In the genomic region with DNA sequence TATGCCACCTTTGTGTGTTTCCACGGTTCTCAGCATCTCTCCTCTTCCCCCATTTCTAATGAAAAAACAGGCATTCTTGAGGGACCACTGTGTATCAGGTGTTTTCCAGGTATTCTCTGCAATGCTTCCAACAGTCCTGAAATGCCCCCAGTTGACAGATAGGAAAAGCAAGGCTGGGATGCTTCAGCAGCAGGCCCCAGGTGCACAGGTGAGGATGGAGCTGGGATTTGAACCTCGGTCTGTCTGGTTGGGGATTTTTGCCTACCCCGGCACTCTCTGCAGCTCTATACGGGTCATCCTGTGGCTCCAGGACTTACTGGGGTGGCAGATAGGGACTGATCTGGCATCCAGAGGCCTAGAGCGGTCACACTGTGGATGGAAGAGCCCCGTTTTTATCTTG, we compare ENCODE assay signal across 17 cellular contexts.
DNase-seq lines count a peak whose midpoint lies in the region; ATAC-seq, FAIRE-seq and TF ChIP-seq lines count a peak whose summit lies in the region.
"Had no signal": no experiment of that assay in that cellular context is flagged by ENCODE, and none has a peak within 500 bp of the region (broad histone marks: within the 10 kb centered on the region; RNA-seq: fewer than 3 reads in every experiment).

No MANE protein-coding gene starts in this region.

- H3K36me3 Mint-ChIP-seq in neural progenitor cell: no peaks in the 10 kb centered on the region
- H3K36me3 Mint-ChIP-seq: CD8-positive, alpha-beta memory T cell had no signal

- peaks cover 18 to 28% of the 10 kb centered on the region in 2 experiments; a peak in 4 of 5 replicates for H3K27me3 ChIP-seq in HepG2 (ENCODE audit: control insufficient read depth in 1 of 2, insufficient read depth in 2 of 2, low read length in 2 of 2)
- H3K27me3 ChIP-seq in right lobe of liver: no peaks in the 10 kb centered on the region
- no peaks in the 10 kb centered on the region; a peak in 1 of 7 replicates for H3K27me3 ChIP-seq in H1 (replicated peaks in 1 of 4; ENCODE audit: control insufficient read depth in 3 of 4, extremely low read depth in 1 of 4, insufficient read depth in 3 of 4, low read length in 3 of 4)
- peaks cover 6% of the 10 kb centered on the region for H3K27me3 ChIP-seq in neural progenitor cell
- no peaks in the 10 kb centered on the region for H3K27me3 ChIP-seq in upper lobe of left lung
- no peaks in the 10 kb centered on the region for H3K27me3 ChIP-seq in PC-9 (ENCODE audit: insufficient read depth, low read depth)
- no peaks in the 10 kb centered on the region for H3K27me3 ChIP-seq in psoas muscle (ENCODE audit: insufficient read depth in 3 of 3, low read length in 2 of 3)

- TF ChIP-seq POLR2A in HepG2 (IDR thresholded peaks at IDR 0.05; ENCODE audit: insufficient read depth in 1 of 2, low read depth in 2 of 2, low read length in 2 of 2) (no peak), right lobe of liver (IDR thresholded peaks at IDR 0.05) (no peak), H1 (IDR thresholded peaks at IDR 0.05; ENCODE audit: control extremely low read depth in 1 of 2, low read depth in 2 of 2, low read length in 2 of 2) (no peak), upper lobe of left lung (IDR thresholded peaks at IDR 0.05) (no peak)

- H2BK5ac ChIP-seq in H1 (ENCODE audit: low read depth, low read length): peak overlapping the region; percentile 30; the same call in 1 of the 2 replicates

- in situ Hi-C loops in HepG2 (cut with HindIII; ENCODE audit: extremely low pct_ligation_motif_present, low pct_unique_long_range_greater_than_20kb): no loop called here

- no peaks in the 10 kb centered on the region for H3K36me3 ChIP-seq in HepG2 (replicated peaks in 1 of 2; ENCODE audit: control insufficient read depth in 1 of 2, insufficient read depth in 2 of 2, low read length in 2 of 2)
- no peaks in the 10 kb centered on the region for H3K36me3 ChIP-seq in right lobe of liver
- no peaks in the 10 kb centered on the region for H3K36me3 ChIP-seq in H1 (ENCODE audit: control insufficient read depth in 2 of 4, insufficient read depth in 4 of 4, low read length in 3 of 4)
- no peaks in the 10 kb centered on the region for H3K36me3 ChIP-seq in neural progenitor cell
- H3K36me3 ChIP-seq in upper lobe of left lung: no peaks in the 10 kb centered on the region
- no peaks in the 10 kb centered on the region for H3K36me3 ChIP-seq in PC-9 (ENCODE audit: low read depth)
- H3K36me3 ChIP-seq in psoas muscle (ENCODE audit: insufficient read depth in 1 of 2, low read depth in 1 of 2): no peaks in the 10 kb centered on the region
- H3K36me3 ChIP-seq: HAP-1 had no signal

- H4K20me1 ChIP-seq in HepG2 (ENCODE audit: insufficient read depth, low read length) (peaks cover 19% of the 10 kb centered on the region), H1 (replicated peaks in 1 of 2; ENCODE audit: control insufficient read depth in 1 of 2, insufficient read depth in 2 of 2, low read length in 2 of 2) (no peaks in the 10 kb centered on the region), neural progenitor cell (ENCODE audit: low read depth) (peaks cover 12% of the 10 kb centered on the region), PC-9 (ENCODE audit: insufficient read depth) (no peaks in the 10 kb centered on the region)

- peaks cover 15% of the 10 kb centered on the region for H3K27me3 Mint-ChIP-seq in neural progenitor cell (ENCODE audit: insufficient read depth, low read depth)

- no peaks in the 10 kb centered on the region for H3K79me2 ChIP-seq in HepG2 (ENCODE audit: insufficient read depth, low read length)
- no peaks in the 10 kb centered on the region for H3K79me2 ChIP-seq in H1 (ENCODE audit: control insufficient read depth in 1 of 2, insufficient read depth in 2 of 2, low read length in 2 of 2)
- H3K79me2 ChIP-seq in neural progenitor cell (ENCODE audit: low read depth): no peaks in the 10 kb centered on the region
- no peaks in the 10 kb centered on the region for H3K79me2 ChIP-seq in PC-9 (ENCODE audit: low read depth)

- POLR2A ChIA-PET in HepG2 (lab: Yijun Ruan, JAX) (no interaction called here), H1 (lab: Charles Lee; ENCODE audit: partially characterized antibody) (no interaction called here), PC-9 (lab: Charles Lee; ENCODE audit: unreplicated experiment) (no interaction called here)

- no TSS peak for BruUV-seq in HepG2 (replicated peaks; lab: Mats Ljungman, UMichigan)
- BruUV-seq in PC-9 (replicated peaks; lab: Mats Ljungman, UMichigan): no TSS peak

- CTCF ChIA-PET in HepG2 (lab: Yijun Ruan, JAX; ENCODE audit: low intra/inter-chr PET ratio, low total read pairs) (no interaction called here), H1 (lab: Charles Lee; ENCODE audit: partially characterized antibody) (interaction anchor here (0.7 to 8.4 kb wide), 8 partner anchors 9 to 146 kb away, joined by 3 to 123 read pairs (median 4); no protein-coding TSS in a partner anchor), PC-9 (lab: Charles Lee) (no interaction called here)

- H3K18ac ChIP-seq in H1 (ENCODE audit: extremely low read depth, low read length): no peak overlapping the region

- no peak overlapping the region for H2BK20ac ChIP-seq in H1 (ENCODE audit: low read length)

- TF ChIP-seq RAD21 in HepG2 (CRISPR knock-in tag; IDR thresholded peaks at IDR 0.05) (no peak), H1 (IDR thresholded peaks at IDR 0.05 in 1 of 2, conservative IDR thresholded peaks at IDR 0.05 in 1 of 2; ENCODE audit: low read depth in 2 of 2, low read length in 2 of 2) (no peak)

- H3K27ac ChIP-seq in HepG2 (ENCODE audit: extremely low read length, insufficient read depth, low read length) (no peak overlapping the region), right lobe of liver (no peak overlapping the region), H1 (ENCODE audit: low read depth, low read length) (no peak overlapping the region), neural progenitor cell (no peak overlapping the region), upper lobe of left lung (no peak overlapping the region), PC-9 (no peak overlapping the region), psoas muscle (no peak overlapping the region)
- H3K27ac ChIP-seq: 22Rv1, HL-60 had no signal

- TF ChIP-seq CTCF in HepG2 (CRISPR knock-in tag; IDR thresholded peaks at IDR 0.05) (no peak), right lobe of liver (IDR thresholded peaks at IDR 0.05) (no peak), H1 (IDR thresholded peaks at IDR 0.05; ENCODE audit: control extremely low read depth in 1 of 3, insufficient read depth in 1 of 3, low read depth in 1 of 3, low read length in 3 of 3) (no peak), neural progenitor cell (IDR thresholded peaks at IDR 0.05) (no peak), upper lobe of left lung (IDR thresholded peaks at IDR 0.05) (no peak), PC-9 (conservative IDR thresholded peaks at IDR 0.05) (no peak), psoas muscle (IDR thresholded peaks at IDR 0.05) (no peak)

- peak overlapping the region; percentile 9 for H3K27ac Mint-ChIP-seq in neural progenitor cell
- H3K27ac Mint-ChIP-seq: GM23338 had no signal

- H3K23me2 ChIP-seq in H1 (ENCODE audit: low read depth, low read length): peaks cover 6% of the 10 kb centered on the region; the same call in 1 of the 2 replicates

- H2AK5ac ChIP-seq in H1 (ENCODE audit: low read depth, low read length): no peak overlapping the region; the same call in 1 of the 2 replicates

- intact Hi-C loops in HepG2 (cut with micrococcal nuclease; ENCODE audit: unreplicated experiment) (no loop called here), right lobe of liver (cut with DNase I) (loop anchor here in 1 of 2 donors (10.0 kb wide), 1 partner anchor 62 kb away; no protein-coding TSS in a partner anchor), PC-9 (cut with micrococcal nuclease; ENCODE audit: unreplicated experiment) (no loop called here), psoas muscle (cut with DNase I) (no loop called here)

- H3K4me1 ChIP-seq in HepG2 (ENCODE audit: insufficient read depth, low read length): peaks cover 20% of the 10 kb centered on the region
- no peaks in the 10 kb centered on the region for H3K4me1 ChIP-seq in right lobe of liver
- H3K4me1 ChIP-seq in H1 (replicated peaks in 1 of 4; ENCODE audit: control insufficient read depth in 3 of 4, insufficient read depth in 4 of 4, low read length in 3 of 4): peaks cover 9 to 28% (median 20%) of the 10 kb centered on the region in 4 experiments
- peaks cover 33% of the 10 kb centered on the region for H3K4me1 ChIP-seq in neural progenitor cell
- H3K4me1 ChIP-seq in upper lobe of left lung: peaks cover 7 to 15% (median 12%) of the 10 kb centered on the region in 4 donors
- no peaks in the 10 kb centered on the region for H3K4me1 ChIP-seq in PC-9 (replicated peaks; ENCODE audit: insufficient read depth)
- no peaks in the 10 kb centered on the region for H3K4me1 ChIP-seq in psoas muscle

- TF ChIP-seq EP300 in HepG2 (IDR thresholded peaks at IDR 0.05; ENCODE audit: low read depth in 2 of 2, low read length in 2 of 2): no peak
- no peak for TF ChIP-seq EP300 in HepG2 (CRISPR knock-in tag; IDR thresholded peaks at IDR 0.05; ENCODE audit: borderline replicate concordance)
- no peak for TF ChIP-seq EP300 in H1 (IDR thresholded peaks at IDR 0.05; ENCODE audit: borderline replicate concordance in 1 of 2, low read depth in 2 of 2, low read length in 2 of 2)
- no peak for TF ChIP-seq EP300 in upper lobe of left lung (IDR thresholded peaks at IDR 0.05)

- H2BK15ac ChIP-seq in H1 (ENCODE audit: low read length): peak overlapping the region; percentile 72; the same call in 1 of the 2 replicates

- no peak overlapping the region for H3K56ac ChIP-seq in H1 (replicated peaks; ENCODE audit: insufficient read length, low read depth, low read length)

- H3K23ac ChIP-seq in H1 (ENCODE audit: insufficient read length): no peak overlapping the region

- no peaks in the 10 kb centered on the region for H3K9me3 Mint-ChIP-seq in neural progenitor cell
- H3K9me3 Mint-ChIP-seq: CD8-positive, alpha-beta memory T cell; GM23338 had no signal

- WGBS in HepG2 (ENCODE audit: low lambda C conversion rate): 43% methylated on average over 4 of the region's 6 CpGs
- WGBS in right lobe of liver (ENCODE audit: insufficient coverage, low coverage, low lambda C conversion rate, missing lambda C conversion rate): 85% methylated on average over 3 of the region's 6 CpGs
- 91% methylated on average over 6 of the region's 6 CpGs; no CpG with 5 or more reads in 1 of the 2 experiments for WGBS in H1 (ENCODE audit: extremely low coverage in 1 of 2, insufficient coverage in 1 of 2, insufficient read length in 1 of 2, insufficient replicate concordance in 2 of 2, low coverage in 1 of 2, low lambda C conversion rate in 2 of 2, missing lambda C conversion rate in 1 of 2), 2 experiments
- 86 to 96% methylated on average over 4 to 6 of the region's 6 CpGs for WGBS in upper lobe of left lung, 2 donors
- WGBS in psoas muscle, 3 donors: 96 to 99% (median 97%) methylated on average over 6 of the region's 6 CpGs

- H3K9me3 ChIP-seq in HepG2 (ENCODE audit: low read length) (no peaks in the 10 kb centered on the region), right lobe of liver (no peaks in the 10 kb centered on the region), H1 (ENCODE audit: insufficient read depth in 2 of 2, low read depth in 1 of 2, low read length in 1 of 2) (no peaks in the 10 kb centered on the region), neural progenitor cell (ENCODE audit: low read depth) (no peaks in the 10 kb centered on the region), upper lobe of left lung (no peaks in the 10 kb centered on the region), PC-9 (ENCODE audit: insufficient read depth, low read depth) (no peaks in the 10 kb centered on the region), psoas muscle (no peaks in the 10 kb centered on the region)
- H3K9me3 ChIP-seq: Caco-2, HAP-1 had no signal

- H3K4me2 ChIP-seq in HepG2 (ENCODE audit: low read depth, low read length) (no peak overlapping the region), H1 (ENCODE audit: insufficient read depth in 1 of 2, low read depth in 2 of 2, low read length in 2 of 2) (no peak overlapping the region), neural progenitor cell (no peak overlapping the region), PC-9 (no peak overlapping the region)
- H3K4me2 ChIP-seq: GM23338 had no signal

- H4K8ac ChIP-seq in H1 (ENCODE audit: extremely low read depth, insufficient read depth, low read length): no peak overlapping the region

- no peak overlapping the region for H4K91ac ChIP-seq in H1 (replicated peaks; ENCODE audit: insufficient read length, low read length)

- DNase-seq in HepG2 (ENCODE audit: low spot score) (no peak), right lobe of liver (no peak), H1 (ENCODE audit: low read depth in 1 of 2, low spot score in 2 of 2) (no peak), neural progenitor cell (ENCODE audit: low spot score) (no peak), upper lobe of left lung (no peak), PC-9 (no peak), psoas muscle (no peak)
- DNase-seq: CD8-positive, alpha-beta memory T cell; DND-41; GDM1 had no signal

- H3F3A ChIP-seq in neural progenitor cell (ENCODE audit: low read depth) (peaks cover 23% of the 10 kb centered on the region), PC-9 (ENCODE audit: insufficient read depth, low read depth) (no peaks in the 10 kb centered on the region)

- H3K4me1 Mint-ChIP-seq in neural progenitor cell: peaks cover 31% of the 10 kb centered on the region
- H3K4me1 Mint-ChIP-seq: CD8-positive, alpha-beta memory T cell had no signal

- H3K14ac ChIP-seq in H1 (ENCODE audit: insufficient read length): no peak overlapping the region

- H3K79me1 ChIP-seq in H1 (ENCODE audit: low read depth, low read length): no peaks in the 10 kb centered on the region

- H2AFZ ChIP-seq in HepG2 (ENCODE audit: low read length): no peak overlapping the region
- no peak overlapping the region for H2AFZ ChIP-seq in H1 (ENCODE audit: low read length)
- H2AFZ ChIP-seq in neural progenitor cell (replicated peaks): no peak overlapping the region
- no peak overlapping the region for H2AFZ ChIP-seq in PC-9
- H2AFZ ChIP-seq: GM23338 had no signal

- no peak overlapping the region for H2BK12ac ChIP-seq in H1 (ENCODE audit: low read depth, low read length)

- ATAC-seq in HepG2 (no peak), right lobe of liver (no peak), upper lobe of left lung (ENCODE audit: low FRiP score in 2 of 2) (no peak), HG02981 (IDR thresholded peaks at IDR 0.05; ENCODE audit: unreplicated experiment) (no peak), psoas muscle (no peak)
- ATAC-seq: GM23338 had no signal

- H3K4ac ChIP-seq in H1 (replicated peaks; ENCODE audit: insufficient read length, low read depth, low read length): no peak overlapping the region

- no peak overlapping the region for H3K4me3 Mint-ChIP-seq in neural progenitor cell
- H3K4me3 Mint-ChIP-seq: CD8-positive, alpha-beta memory T cell; GM23338 had no signal

- no peak overlapping the region for H2BK120ac ChIP-seq in H1 (replicated peaks; ENCODE audit: low read depth, low read length)

- no peaks in the 10 kb centered on the region for H3K9me2 ChIP-seq in PC-9 (ENCODE audit: insufficient read depth)

- no peak for FAIRE-seq in HepG2 (lab: Jason Lieb, UNC)
- FAIRE-seq in H1 (lab: Jason Lieb, UNC): no peak
- FAIRE-seq: GM12892 had no signal

- H3K9ac ChIP-seq in HepG2 (ENCODE audit: insufficient read depth, low read depth, low read length) (no peak overlapping the region), H1 (replicated peaks in 1 of 4; ENCODE audit: extremely low read depth in 1 of 4, low read depth in 3 of 4, low read length in 3 of 4) (no peak overlapping the region), neural progenitor cell (no peak overlapping the region)

- H3K4me3 ChIP-seq in HepG2 (replicated peaks in 1 of 3; ENCODE audit: insufficient read depth in 1 of 3, low read depth in 2 of 3, low read length in 3 of 3): no peak overlapping the region
- no peak overlapping the region for H3K4me3 ChIP-seq in right lobe of liver
- H3K4me3 ChIP-seq in H1 (ENCODE audit: extremely low read depth in 1 of 4, insufficient read depth in 2 of 4, low read depth in 3 of 4, low read length in 4 of 4): no peak overlapping the region
- H3K4me3 ChIP-seq in neural progenitor cell: no peak overlapping the region
- H3K4me3 ChIP-seq in upper lobe of left lung: no peak overlapping the region
- no peak overlapping the region for H3K4me3 ChIP-seq in PC-9
- H3K4me3 ChIP-seq in psoas muscle: no peak overlapping the region
- H3K4me3 ChIP-seq: GM23338, HAP-1 had no signal

- H4K5ac ChIP-seq in H1 (ENCODE audit: insufficient read length, low read depth, low read length): no peak overlapping the region
